ENCODE assay signal across 9 cellular contexts in the genomic region with DNA sequence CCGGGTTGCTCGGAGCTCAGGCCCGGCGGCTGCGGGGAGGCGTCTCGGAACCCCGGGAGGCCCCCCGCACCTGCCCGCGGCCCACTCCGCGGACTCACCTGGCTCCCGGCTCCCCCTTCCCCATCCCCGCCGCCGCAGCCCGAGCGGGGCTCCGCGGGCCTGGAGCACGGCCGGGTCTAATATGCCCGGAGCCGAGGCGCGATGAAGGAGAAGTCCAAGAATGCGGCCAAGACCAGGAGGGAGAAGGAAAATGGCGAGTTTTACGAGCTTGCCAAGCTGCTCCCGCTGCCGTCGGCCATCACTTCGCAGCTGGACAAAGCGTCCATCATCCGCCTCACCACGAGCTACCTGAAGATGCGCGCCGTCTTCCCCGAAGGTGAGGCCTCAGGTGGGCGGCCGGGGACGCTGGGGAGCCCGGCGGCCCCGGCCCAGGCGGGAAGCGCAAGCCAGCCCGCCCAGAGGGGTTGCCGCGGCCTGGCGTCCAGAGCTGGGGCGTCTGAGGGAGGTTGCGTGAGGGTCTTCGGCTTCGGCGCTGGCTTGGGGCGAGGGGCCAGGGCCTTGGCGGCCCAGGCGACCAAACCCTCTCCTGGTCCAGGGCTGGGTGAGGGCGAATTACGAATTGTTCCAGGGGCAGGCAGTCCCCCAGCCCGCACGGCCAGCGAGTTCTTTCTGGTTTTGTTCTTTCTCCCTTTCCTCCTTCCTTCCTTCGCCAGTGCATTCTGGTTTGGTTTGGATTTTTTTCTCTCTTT. TPM values are rescaled to one million over a fixed set of nuclear protein-coding genes. Genes with fewer than 3 reads are reported as not detected.
DNase-seq lines count a peak whose midpoint lies in the region; ATAC-seq and TF ChIP-seq lines count a peak whose summit lies in the region.
"Had no signal": no experiment of that assay in that cellular context is flagged by ENCODE, and none has a peak within 500 bp of the region (broad histone marks: within the 10 kb centered on the region; RNA-seq: fewer than 3 reads in every experiment).

No MANE protein-coding gene starts in this region.

- H3K4me1 Mint-ChIP-seq in IgD-negative memory B cell (peaks cover 0 to 8% (median 2%) of the 10 kb centered on the region in 3 donors), chondrocyte (ENCODE audit: low read depth) (peaks cover 16% of the 10 kb centered on the region)

- no peaks in the 10 kb centered on the region for H3K9me3 ChIP-seq in ovary

- no peak for TF ChIP-seq POLR2A in ovary (IDR thresholded peaks at IDR 0.05)

- peaks cover 8% of the 10 kb centered on the region for H3K27me3 ChIP-seq in ovary
- H3K27me3 ChIP-seq in brain microvascular endothelial cell (replicated peaks) = peaks cover 96% of the 10 kb centered on the region

- H3K36me3 Mint-ChIP-seq in IgD-negative memory B cell = no peaks in the 10 kb centered on the region
- H3K36me3 Mint-ChIP-seq in chondrocyte (ENCODE audit: low read depth) = peaks cover 5% of the 10 kb centered on the region

- peak overlapping the region in 1 of 3 donors; percentile 86 for H3K27ac Mint-ChIP-seq in IgD-negative memory B cell
- H3K27ac Mint-ChIP-seq in chondrocyte (ENCODE audit: unreplicated experiment) = no peak overlapping the region

- H3K36me3 ChIP-seq in ovary (no peaks in the 10 kb centered on the region), brain microvascular endothelial cell (replicated peaks) (no peaks in the 10 kb centered on the region)

- H3K9me3 Mint-ChIP-seq in IgD-negative memory B cell (peaks cover 0 to 2% (median 0%) of the 10 kb centered on the region in 3 donors), chondrocyte (ENCODE audit: low read depth) (no peaks in the 10 kb centered on the region)

- no peak for ATAC-seq in HG03520 (IDR thresholded peaks at IDR 0.05; ENCODE audit: unreplicated experiment)

- H3K4me3 ChIP-seq in ovary (peak overlapping the region; percentile 8), brain microvascular endothelial cell (ENCODE audit: low read depth, low read length) (no peak overlapping the region)

- TF ChIP-seq CTCF in chondrocyte (IDR thresholded peaks at IDR 0.05) = no peak
- no peak for TF ChIP-seq CTCF in ovary (IDR thresholded peaks at IDR 0.05)
- no peak for TF ChIP-seq CTCF in brain microvascular endothelial cell (IDR thresholded peaks at IDR 0.05; ENCODE audit: low read depth, low read length, missing control alignments)

- in situ Hi-C loops in brain microvascular endothelial cell (cut with HindIII; ENCODE audit: low pct_ligation_motif_present, low sequenced_read_pairs) = no loop called here

- peak overlapping the region in 3 of 4 donors; percentile 52 to 65 (median 54) for H3K4me3 Mint-ChIP-seq in IgD-negative memory B cell
- peak overlapping the region; percentile 55 for H3K4me3 Mint-ChIP-seq in chondrocyte (ENCODE audit: unreplicated experiment)

- 3 to 8% (median 4%) methylated on average over 49 to 67 of the region's 67 CpGs for WGBS in ovary, 3 donors

- H3K27ac ChIP-seq in ovary = no peak overlapping the region
- H3K27ac ChIP-seq in brain microvascular endothelial cell = no peak overlapping the region

- DNase-seq in D341Med (ENCODE audit: low spot score) (peak; percentile 56), chondrocyte (ENCODE audit: low spot score) (no peak), ovary (no peak), brain microvascular endothelial cell (no peak), NCI-H2029 treated with DMSO at 0.1 percent for 48 hours (lab: John Stamatoyannopoulos, UW) (no peak), NCI-H774 (lab: John Stamatoyannopoulos, UW) (no peak)
- DNase-seq: stimulated activated CD4-positive, alpha-beta T cell treated with anti-CD3 and anti-CD28 coated beads, Interleukin-2, amount 100 ng/mL, for 24 hours had no signal

- intact Hi-C loops in ovary (cut with DNase I) = no loop called here

- peaks cover 6% of the 10 kb centered on the region for H3K4me1 ChIP-seq in ovary (ENCODE audit: insufficient read depth)

- no peak for TF ChIP-seq EP300 in ovary (IDR thresholded peaks at IDR 0.05)

- H3K27me3 Mint-ChIP-seq in IgD-negative memory B cell = peaks cover 64% of the 10 kb centered on the region
- H3K27me3 Mint-ChIP-seq in chondrocyte (ENCODE audit: low read depth) = peaks cover 63% of the 10 kb centered on the region

RNA-seq across cellular contexts. Expression of a gene that starts 0.8 kb away (rescaled TPM):
- not detected for polyA plus RNA-seq in IgD-negative memory B cell
- total RNA-seq in chondrocyte = 0.59 to 1.3 TPM (median 0.60 TPM) in 3 replicates
- under 1 TPM in 3 of 7 donors, not detected in 4; 0.11 to 0.23 (median 0.15) TPM for total RNA-seq in ovary
- polyA plus RNA-seq in ovary = under 1 TPM; 0.01 to 0.03 TPM
